In the genomic region with DNA sequence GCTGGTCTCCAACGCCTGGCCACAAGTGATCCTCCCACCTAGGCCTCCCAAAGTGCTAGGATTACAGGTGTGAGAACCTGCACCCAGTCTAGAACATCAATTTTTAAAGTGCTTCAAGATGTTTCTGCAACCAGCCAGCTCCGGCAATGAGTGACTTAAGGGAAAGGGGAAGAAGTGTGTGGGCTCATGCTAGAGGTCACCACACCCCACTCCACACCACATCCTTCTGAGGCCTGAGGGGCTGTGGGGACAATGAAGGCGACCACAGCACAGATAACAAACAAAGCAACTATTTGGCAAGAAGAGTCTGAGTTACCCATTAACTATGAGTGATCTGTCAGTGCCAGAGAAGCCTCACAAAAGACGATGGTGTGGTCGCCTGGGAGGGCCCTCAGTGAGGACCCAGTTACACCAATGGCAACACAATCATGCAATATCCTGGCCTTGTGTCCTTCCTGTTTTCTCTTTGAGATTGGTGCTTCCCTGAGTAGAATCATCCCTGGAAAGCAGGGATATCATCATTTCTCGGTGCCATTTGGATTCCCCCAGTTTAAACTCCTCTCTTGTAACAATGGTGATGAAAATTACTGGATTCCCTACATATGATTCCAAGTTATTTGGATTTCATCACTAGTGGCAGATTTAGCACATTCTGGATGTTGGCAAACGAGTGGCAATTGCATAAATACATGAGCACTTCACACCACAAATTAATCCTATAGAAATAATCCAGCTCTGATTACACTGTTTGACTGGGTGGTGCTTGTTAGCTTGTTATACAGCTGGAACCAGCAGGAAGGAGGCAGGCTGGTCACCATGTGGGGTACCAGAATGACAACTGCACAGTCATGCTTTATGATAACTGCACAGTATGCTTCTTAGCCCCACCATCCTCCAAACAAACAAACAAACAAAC, we compare ENCODE assay signal across 1 cellular context.
TF ChIP-seq lines count a peak whose summit lies in the region.

No MANE protein-coding gene starts in this region.

TF ChIP-seq in GM12878, 131 proteins besides CTCF, POLR2A, EP300 and RAD21 (continued from another document):
- no peak for TF ChIP-seq ZBTB40 (IDR thresholded peaks at IDR 0.05; ENCODE audit: borderline replicate concordance)
- TF ChIP-seq, protein P1, sequence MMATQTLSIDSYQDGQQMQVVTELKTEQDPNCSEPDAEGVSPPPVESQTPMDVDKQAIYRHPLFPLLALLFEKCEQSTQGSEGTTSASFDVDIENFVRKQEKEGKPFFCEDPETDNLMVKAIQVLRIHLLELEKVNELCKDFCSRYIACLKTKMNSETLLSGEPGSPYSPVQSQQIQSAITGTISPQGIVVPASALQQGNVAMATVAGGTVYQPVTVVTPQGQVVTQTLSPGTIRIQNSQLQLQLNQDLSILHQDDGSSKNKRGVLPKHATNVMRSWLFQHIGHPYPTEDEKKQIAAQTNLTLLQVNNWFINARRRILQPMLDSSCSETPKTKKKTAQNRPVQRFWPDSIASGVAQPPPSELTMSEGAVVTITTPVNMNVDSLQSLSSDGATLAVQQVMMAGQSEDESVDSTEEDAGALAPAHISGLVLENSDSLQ (IDR thresholded peaks at IDR 0.05) = peak; percentile 87
- TF ChIP-seq ATF7 (IDR thresholded peaks at IDR 0.05; ENCODE audit: low read depth) = 0 out of 2 replicates have a peak, but pooled peaks have one; percentile 28
- TF ChIP-seq PBX3 (IDR thresholded peaks at IDR 0.05; ENCODE audit: insufficient replicate concordance, low read depth, low read length) = peak; percentile 84
- TF ChIP-seq KAT2A (conservative IDR thresholded peaks at IDR 0.05; ENCODE audit: control insufficient read depth, low read depth, low read length) = no peak
- TF ChIP-seq MTA2 (IDR thresholded peaks at IDR 0.05; ENCODE audit: low read depth) = 0 out of 2 replicates have a peak, but pooled peaks have one; percentile 32
- peak; percentile 78; the same call in 1 of the 2 replicates for TF ChIP-seq NR2F1 (conservative IDR thresholded peaks at IDR 0.05)
